8 cellular contexts compared by ENCODE assay signal in the genomic region with DNA sequence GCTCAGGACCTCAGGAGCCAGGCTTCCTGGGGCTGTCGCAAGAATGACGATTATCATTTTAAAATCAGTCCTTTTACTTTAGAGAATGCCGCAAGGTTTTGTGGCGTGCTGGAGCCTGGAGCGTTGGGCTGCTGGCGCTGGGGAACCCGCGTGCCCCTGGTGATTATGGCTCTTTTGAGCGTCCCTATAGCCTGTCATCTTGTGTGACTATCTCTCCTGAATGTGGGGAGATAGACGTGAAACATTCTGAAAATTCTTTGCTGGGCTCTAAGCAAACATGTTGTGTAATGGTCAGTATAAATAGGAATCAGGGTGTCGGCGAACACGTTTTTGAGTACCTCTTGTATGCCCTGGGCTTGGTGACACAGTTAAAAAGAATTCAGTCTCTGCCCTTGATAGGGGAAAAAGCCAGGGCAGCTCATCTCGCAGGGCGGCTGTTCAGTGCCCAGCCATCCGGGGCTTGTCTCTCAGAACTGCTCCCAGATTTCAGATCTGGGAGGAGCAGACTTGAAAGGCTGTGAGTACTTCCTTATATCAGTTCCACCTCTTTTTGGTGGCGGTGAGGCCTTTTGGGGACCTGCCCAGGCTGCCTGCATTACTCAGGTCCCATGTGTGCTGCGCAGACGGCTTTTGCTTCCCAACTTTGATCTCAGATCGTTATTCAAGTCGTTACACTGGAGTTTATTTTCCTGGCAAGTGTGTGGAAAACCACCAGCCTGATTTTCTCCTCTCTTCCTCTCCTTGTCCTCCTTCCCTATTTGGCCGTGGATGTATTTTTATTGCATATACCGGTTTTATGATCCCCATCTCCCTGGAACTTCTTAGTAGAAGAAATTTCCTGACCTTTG. TPM values are rescaled to one million over a fixed set of nuclear protein-coding genes. Genes with fewer than 3 reads are reported as not detected.
DNase-seq lines count a peak whose midpoint lies in the region; FAIRE-seq and TF ChIP-seq lines count a peak whose summit lies in the region.

No MANE protein-coding gene starts in this region.

- no peak for TF ChIP-seq CTCF in breast epithelium (IDR thresholded peaks at IDR 0.05)

- peak overlapping the region; percentile 76 to 91 (median 86) for H3K4me3 ChIP-seq in breast epithelium

- H3K27ac ChIP-seq in breast epithelium = peak overlapping the region; percentile 88 to 97

- intact Hi-C loops in breast epithelium (cut with DNase I; ENCODE audit: low total_unique reads) = no loop called here

- DNase-seq in 8988T (peak; percentile 92), GM12892 (ENCODE audit: insufficient read length) (no peak), HTR-8/SVneo (ENCODE audit: insufficient read length, low spot score) (peak; percentile 71), T-helper 1 cell (peak; percentile 26 to 54 (median 47)), breast epithelium (ENCODE audit: low spot score in 2 of 2) (peak in 1 of 2 donors; percentile 43), inferior parietal cortex (ENCODE audit: extremely low spot score) (peak; percentile 50), NCI-H1105 (lab: John Stamatoyannopoulos, UW) (no peak)
- DNase-seq in stimulated activated CD4-positive, alpha-beta T cell treated with anti-CD3 and anti-CD28 coated beads, Interleukin-15, amount 100 ng/mL, for 24 hours = peak; percentile 74

- no peaks in the 10 kb centered on the region for H3K4me1 ChIP-seq in breast epithelium

- TF ChIP-seq POLR2A in GM12892 (IDR thresholded peaks at IDR 0.05; ENCODE audit: low read depth, low read length) = 0 out of 2 replicates have a peak, but pooled peaks have one; percentile 19
- peak; percentile 19 for TF ChIP-seq POLR2A in breast epithelium (IDR thresholded peaks at IDR 0.05)

- no peaks in the 10 kb centered on the region for H3K27me3 ChIP-seq in breast epithelium

- H3K36me3 ChIP-seq in breast epithelium = peaks cover under 1% of the 10 kb centered on the region

- FAIRE-seq in GM12892 (lab: Jason Lieb, UNC) = peak; percentile 62
- no peak for FAIRE-seq in HTR-8/SVneo (lab: Jason Lieb, UNC)

- H3K9me3 ChIP-seq in breast epithelium = no peaks in the 10 kb centered on the region

RNA-seq across cellular contexts. Expression of a gene that starts 1.0 kb away (rescaled TPM):
- 32.2 TPM for polyA plus RNA-seq in GM12892 (2012; ENCODE audit: missing spikeins)
- total RNA-seq in breast epithelium = 100 to 1,000 TPM in 1 of 3 donors, 10 to 100 TPM in 2; 43.2 to 284 (median 65.2) TPM

RNA-seq across cellular contexts. Expression of a gene that starts 20.1 kb away (rescaled TPM):
- polyA plus RNA-seq in GM12892 (2012; ENCODE audit: missing spikeins) = 3.5 TPM
- 10 to 100 TPM; 15.4 to 34.7 (median 19.8) TPM for total RNA-seq in breast epithelium

RNA-seq across cellular contexts. Expression of a gene that starts 29.4 kb away (rescaled TPM):
- 0.30 TPM for polyA plus RNA-seq in GM12892 (2012; ENCODE audit: missing spikeins)
- total RNA-seq in breast epithelium = 10 to 100 TPM in 2 of 3 donors, under 1 TPM in 1; 0.80 to 58.0 (median 26.5) TPM

RNA-seq across cellular contexts. Expression of a gene that starts 45.4 kb away (rescaled TPM):
- polyA plus RNA-seq in GM12892 (2012; ENCODE audit: missing spikeins) = 14.9 TPM
- 10 to 100 TPM; 16.4 to 18.6 (median 16.5) TPM for total RNA-seq in breast epithelium

RNA-seq across cellular contexts. Expression of a gene that starts 45.5 kb away (rescaled TPM):
- 39.4 TPM for polyA plus RNA-seq in GM12892 (2012; ENCODE audit: missing spikeins)
- total RNA-seq in breast epithelium = 10 to 100 TPM; 38.4 to 53.4 (median 41.0) TPM

Comparison
In these comparisons a context has a peak if more than half of its experiments do, and no peak if none do; other contexts are left out.
1. DNase-seq: peak in 8988T (single experiment), HTR-8/SVneo (single experiment), T-helper 1 cell (5 of 5), inferior parietal cortex (single experiment) and stimulated activated CD4-positive, alpha-beta T cell treated with anti-CD3 and anti-CD28 coated beads, Interleukin-15, amount 100 ng/mL, for 24 hours (single experiment); none in GM12892 (single experiment) and NCI-H1105 (single experiment).